ENCODE assay signal across 8 cellular contexts in the genomic region with DNA sequence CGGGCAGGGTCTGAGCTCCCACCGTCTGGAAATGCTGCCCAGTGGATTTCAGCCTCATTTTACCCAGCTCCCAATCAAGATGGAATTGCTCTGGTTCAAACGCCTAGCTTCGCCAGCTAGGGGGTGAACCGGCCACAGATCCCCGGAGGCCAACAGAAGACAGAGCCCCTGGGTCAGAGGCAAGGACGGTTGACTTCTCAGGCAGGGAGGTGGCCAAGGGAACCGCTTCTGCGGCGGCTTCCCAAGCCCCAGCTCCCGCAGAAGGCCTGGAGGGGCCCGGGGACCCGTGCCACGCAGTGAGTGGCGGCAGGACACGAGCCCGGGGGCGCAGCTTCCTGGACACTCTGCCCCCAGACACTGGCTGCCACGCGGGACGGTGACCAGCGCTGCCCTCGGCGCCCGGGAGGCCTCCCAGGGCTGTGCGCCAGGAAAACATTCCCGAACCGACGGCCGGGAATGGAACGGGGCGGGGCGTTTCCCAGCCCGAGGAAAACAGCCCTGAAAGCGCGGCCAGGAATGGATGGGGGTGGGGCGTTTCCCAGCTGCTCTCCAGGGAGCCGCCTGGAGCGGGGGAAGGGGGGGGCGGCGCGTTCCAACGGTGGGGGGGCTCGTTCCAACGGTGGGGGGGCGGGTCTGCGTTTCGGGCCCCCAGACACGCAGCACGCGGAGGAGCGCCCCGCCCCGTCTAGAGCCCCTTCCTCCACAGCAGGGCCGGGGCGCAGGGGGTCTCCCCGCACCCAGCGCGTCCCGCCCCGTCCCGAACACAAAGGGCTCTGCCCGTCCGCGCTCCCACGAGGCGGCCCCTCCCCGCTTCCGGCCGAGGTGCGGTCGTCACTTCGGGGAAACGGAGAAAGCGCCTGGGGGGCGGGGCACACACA. TPM values are rescaled to one million over a fixed set of nuclear protein-coding genes. Genes with fewer than 3 reads are reported as not detected.
DNase-seq lines count a peak whose midpoint lies in the region; ATAC-seq lines count a peak whose summit lies in the region.

No MANE protein-coding gene starts in this region.

- intact Hi-C loops in activated CD4-positive, alpha-beta T cell treated with anti-CD3 and anti-CD28 coated beads, Interleukin-2, amount 10 ng/mL, durations not matched to agents 24 days and 14 days (cut with micrococcal nuclease): loop anchor here (1.0 to 5.0 kb wide), 4 partner anchors 29 to 149 kb away; partner anchors contain the start of genes BET1L and RIC8A
- intact Hi-C loops in left colon (cut with DNase I, micrococcal nuclease): loop anchor here in 1 of 2 donors (10.0 kb wide), 1 partner anchor 51 kb away; the partner anchor contains the start of gene IFITM2

- peaks cover 26% of the 10 kb centered on the region for H3K4me1 Mint-ChIP-seq in activated CD4-positive, alpha-beta T cell treated with anti-CD3 and anti-CD28 coated beads, Interleukin-2, amount 10 ng/mL, durations not matched to agents 24 days and 14 days

- H3K27ac ChIP-seq in cingulate gyrus (ENCODE audit: low read depth, low read length): peak overlapping the region; percentile 98

- ATAC-seq in GM21423 (IDR thresholded peaks at IDR 0.05; ENCODE audit: unreplicated experiment): peak; percentile 74
- ATAC-seq in left colon: peak; percentile 96
- ATAC-seq in GM18870 (IDR thresholded peaks at IDR 0.05; ENCODE audit: unreplicated experiment): no peak

- peak; percentile 68 for DNase-seq in Ammon's horn (ENCODE audit: low spot score)
- DNase-seq in NCI-H146 treated with DMSO at 0.1 percent for 48 hours (lab: John Stamatoyannopoulos, UW; ENCODE audit: unreplicated experiment): peak; percentile 17
- peak; percentile 97 for DNase-seq in activated CD4-positive, alpha-beta T cell treated with anti-CD3 and anti-CD28 coated beads, Interleukin-2, amount 10 ng/mL, durations not matched to agents 24 days and 14 days
- DNase-seq in left colon: peak; percentile 94 to 96
- DNase-seq in stimulated activated CD4-positive, alpha-beta T cell treated with anti-CD3 and anti-CD28 coated beads, Interleukin-1b, Interleukin-23, amount 100 ng/mL, for 4 hours (ENCODE audit: low read depth in 2 of 2): peak; percentile 81 to 87

- peaks cover 5% of the 10 kb centered on the region for H3K27me3 Mint-ChIP-seq in activated CD4-positive, alpha-beta T cell treated with anti-CD3 and anti-CD28 coated beads, Interleukin-2, amount 10 ng/mL, durations not matched to agents 24 days and 14 days

- H3K36me3 Mint-ChIP-seq in activated CD4-positive, alpha-beta T cell treated with anti-CD3 and anti-CD28 coated beads, Interleukin-2, amount 10 ng/mL, durations not matched to agents 24 days and 14 days (ENCODE audit: low read depth): no peaks in the 10 kb centered on the region

- H3K4me3 Mint-ChIP-seq in activated CD4-positive, alpha-beta T cell treated with anti-CD3 and anti-CD28 coated beads, Interleukin-2, amount 10 ng/mL, durations not matched to agents 24 days and 14 days: peak overlapping the region; percentile 89

- peak overlapping the region; percentile 95 for H3K27ac Mint-ChIP-seq in activated CD4-positive, alpha-beta T cell treated with anti-CD3 and anti-CD28 coated beads, Interleukin-2, amount 10 ng/mL, durations not matched to agents 24 days and 14 days

- no peaks in the 10 kb centered on the region for H3K9me3 Mint-ChIP-seq in activated CD4-positive, alpha-beta T cell treated with anti-CD3 and anti-CD28 coated beads, Interleukin-2, amount 10 ng/mL, durations not matched to agents 24 days and 14 days

RNA-seq across cellular contexts. Expression of gene B4GALNT4, which starts 13.5 kb away (rescaled TPM):
- 3.9 and 4.1 TPM in 2 replicates for total RNA-seq in activated CD4-positive, alpha-beta T cell treated with anti-CD3 and anti-CD28 coated beads, Interleukin-2, amount 10 ng/mL, durations not matched to agents 24 days and 14 days
- 1 to 10 TPM; 2.4 to 3.3 TPM for total RNA-seq in left colon

RNA-seq across cellular contexts. Expression of gene IFITM3, which starts 35.2 kb away (rescaled TPM):
- total RNA-seq in activated CD4-positive, alpha-beta T cell treated with anti-CD3 and anti-CD28 coated beads, Interleukin-2, amount 10 ng/mL, durations not matched to agents 24 days and 14 days: 5.0 and 6.0 TPM in 2 replicates
- total RNA-seq in left colon: 100 to 1,000 TPM; 118 to 136 TPM

RNA-seq across cellular contexts. Expression of gene PKP3, which starts 38.2 kb away (rescaled TPM):
- not detected in 2 replicates for total RNA-seq in activated CD4-positive, alpha-beta T cell treated with anti-CD3 and anti-CD28 coated beads, Interleukin-2, amount 10 ng/mL, durations not matched to agents 24 days and 14 days
- total RNA-seq in left colon: 100 to 1,000 TPM; 168 to 194 TPM

RNA-seq across cellular contexts. Expression of gene IFITM1, which starts 42.0 kb away (rescaled TPM):
- total RNA-seq in activated CD4-positive, alpha-beta T cell treated with anti-CD3 and anti-CD28 coated beads, Interleukin-2, amount 10 ng/mL, durations not matched to agents 24 days and 14 days: 241 and 256 TPM in 2 replicates
- 100 to 1,000 TPM in 1 of 2 donors, 10 to 100 TPM in 1; 85.6 to 127 TPM for total RNA-seq in left colon

RNA-seq across cellular contexts. Expression of gene IFITM2, which starts 48.2 kb away (rescaled TPM):
- 659 and 674 TPM in 2 replicates for total RNA-seq in activated CD4-positive, alpha-beta T cell treated with anti-CD3 and anti-CD28 coated beads, Interleukin-2, amount 10 ng/mL, durations not matched to agents 24 days and 14 days
- 100 to 1,000 TPM in 1 of 2 donors, 10 to 100 TPM in 1; 87.7 to 133 TPM for total RNA-seq in left colon

Comparison
In these comparisons a context has a peak if more than half of its experiments do, and no peak if none do; other contexts are left out.
1. DNase-seq: peak in every context shown above with its lines; median percentile 97 in activated CD4-positive, alpha-beta T cell treated with anti-CD3 and anti-CD28 coated beads, Interleukin-2, amount 10 ng/mL, durations not matched to agents 24 days and 14 days; 95 in left colon; 84 in stimulated activated CD4-positive, alpha-beta T cell treated with anti-CD3 and anti-CD28 coated beads, Interleukin-1b, Interleukin-23, amount 100 ng/mL, for 4 hours; 68 in Ammon's horn; 17 in NCI-H146 treated with DMSO at 0.1 percent for 48 hours.
2. RNA of gene IFITM3, which starts 35.2 kb away (total RNA-seq): 118 to 136 TPM in left colon; 5.0 to 6.0 TPM in activated CD4-positive, alpha-beta T cell treated with anti-CD3 and anti-CD28 coated beads, Interleukin-2, amount 10 ng/mL, durations not matched to agents 24 days and 14 days; every median in the first group is over 10 times any median in the second.
3. RNA of gene PKP3, which starts 38.2 kb away (total RNA-seq): 168 to 194 TPM in left colon; not detected in activated CD4-positive, alpha-beta T cell treated with anti-CD3 and anti-CD28 coated beads, Interleukin-2, amount 10 ng/mL, durations not matched to agents 24 days and 14 days; every median in the first group is over 100 times any median in the second.